In genomic region chr2:169325886-169326285, GRCh38 we compare ENCODE assay signal across 7 cellular contexts. TPM values are rescaled to one million over a fixed set of nuclear protein-coding genes. Genes with fewer than 3 reads are reported as not detected.
"Had no signal": no experiment of that assay in that cellular context is flagged by ENCODE, and none has a peak within 500 bp of the region (broad histone marks: within the 10 kb centered on the region; RNA-seq: fewer than 3 reads in every experiment).

No MANE protein-coding gene starts in this region.

RNA-seq across cellular contexts. Expression of gene LRP2, which starts 36.4 kb away (rescaled TPM):
- total RNA-seq: PC-3, PC-9, Peyer's patch, Right ventricle myocardium superior, RPMI7951, SJCRH30 had no signal
- polyA plus RNA-seq: SK-N-SH had no signal
